Comparison of ENCODE assay signal across 1 cellular context in the genomic region with DNA sequence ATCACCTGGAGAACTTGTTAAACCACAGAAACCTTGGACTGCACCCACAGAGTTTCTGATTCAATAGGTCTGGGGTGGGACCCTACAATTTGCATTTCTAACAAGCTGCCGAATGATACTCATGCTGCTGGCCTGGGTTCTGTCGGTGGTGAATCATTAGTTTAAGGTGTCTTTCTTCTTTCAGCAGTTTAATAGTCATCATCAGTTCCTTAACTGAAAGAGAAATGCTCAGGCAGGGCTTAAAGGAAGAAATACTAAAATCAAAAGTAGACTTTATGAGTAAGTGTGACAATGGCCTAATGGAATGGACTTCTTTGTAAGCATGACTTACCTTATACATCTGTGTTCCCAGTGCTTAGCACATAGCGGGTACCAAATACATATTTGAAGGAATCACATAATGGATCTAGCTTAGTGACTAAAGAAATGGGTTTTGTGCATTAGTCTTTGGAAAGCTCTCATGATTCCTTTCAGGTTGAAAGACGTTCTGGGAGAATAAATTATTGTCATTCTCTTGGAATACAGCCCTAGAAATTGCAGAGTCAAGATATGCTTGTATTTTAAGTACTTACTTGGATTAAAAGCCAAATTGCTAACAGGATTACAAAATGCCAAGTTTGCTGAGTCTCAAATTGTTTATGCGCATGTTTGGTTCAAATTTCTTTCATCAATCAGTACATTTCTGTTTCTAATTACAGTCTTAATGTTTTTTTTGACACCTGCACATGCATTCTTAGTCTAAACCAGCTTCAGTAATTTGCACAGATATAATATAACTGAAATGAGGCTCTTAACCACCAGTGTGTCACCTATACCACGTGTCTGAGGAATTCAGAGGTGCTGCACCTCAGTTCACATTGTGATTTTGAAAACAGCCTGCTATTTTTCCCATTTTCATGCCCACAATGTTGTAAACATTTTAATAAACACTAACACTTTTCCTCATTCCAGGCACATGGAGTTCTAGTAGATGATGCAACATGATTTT.
TF ChIP-seq lines count a peak whose summit lies in the region.

No MANE protein-coding gene starts in this region.

TF ChIP-seq in GM12878, 131 proteins besides CTCF, POLR2A, EP300 and RAD21 (continued from another document):
- TF ChIP-seq, protein P1, sequence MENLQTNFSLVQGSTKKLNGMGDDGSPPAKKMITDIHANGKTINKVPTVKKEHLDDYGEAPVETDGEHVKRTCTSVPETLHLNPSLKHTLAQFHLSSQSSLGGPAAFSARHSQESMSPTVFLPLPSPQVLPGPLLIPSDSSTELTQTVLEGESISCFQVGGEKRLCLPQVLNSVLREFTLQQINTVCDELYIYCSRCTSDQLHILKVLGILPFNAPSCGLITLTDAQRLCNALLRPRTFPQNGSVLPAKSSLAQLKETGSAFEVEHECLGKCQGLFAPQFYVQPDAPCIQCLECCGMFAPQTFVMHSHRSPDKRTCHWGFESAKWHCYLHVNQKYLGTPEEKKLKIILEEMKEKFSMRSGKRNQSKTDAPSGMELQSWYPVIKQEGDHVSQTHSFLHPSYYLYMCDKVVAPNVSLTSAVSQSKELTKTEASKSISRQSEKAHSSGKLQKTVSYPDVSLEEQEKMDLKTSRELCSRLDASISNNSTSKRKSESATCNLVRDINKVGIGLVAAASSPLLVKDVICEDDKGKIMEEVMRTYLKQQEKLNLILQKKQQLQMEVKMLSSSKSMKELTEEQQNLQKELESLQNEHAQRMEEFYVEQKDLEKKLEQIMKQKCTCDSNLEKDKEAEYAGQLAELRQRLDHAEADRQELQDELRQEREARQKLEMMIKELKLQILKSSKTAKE (IDR thresholded peaks at IDR 0.05; ENCODE audit: low read depth, poor library complexity, severe bottlenecking): no peak
- no peak for TF ChIP-seq NR2C2 (IDR thresholded peaks at IDR 0.05; ENCODE audit: borderline replicate concordance, control insufficient read depth, insufficient read length, low read depth)
- TF ChIP-seq POU2F2 (IDR thresholded peaks at IDR 0.05; ENCODE audit: borderline replicate concordance, low read depth, low read length): no peak
- no peak for TF ChIP-seq HDAC6 (IDR thresholded peaks at IDR 0.05; ENCODE audit: unreplicated experiment)
- no peak for TF ChIP-seq KAT2A (conservative IDR thresholded peaks at IDR 0.05; ENCODE audit: control insufficient read depth, low read depth, low read length)
- TF ChIP-seq, protein P2, sequence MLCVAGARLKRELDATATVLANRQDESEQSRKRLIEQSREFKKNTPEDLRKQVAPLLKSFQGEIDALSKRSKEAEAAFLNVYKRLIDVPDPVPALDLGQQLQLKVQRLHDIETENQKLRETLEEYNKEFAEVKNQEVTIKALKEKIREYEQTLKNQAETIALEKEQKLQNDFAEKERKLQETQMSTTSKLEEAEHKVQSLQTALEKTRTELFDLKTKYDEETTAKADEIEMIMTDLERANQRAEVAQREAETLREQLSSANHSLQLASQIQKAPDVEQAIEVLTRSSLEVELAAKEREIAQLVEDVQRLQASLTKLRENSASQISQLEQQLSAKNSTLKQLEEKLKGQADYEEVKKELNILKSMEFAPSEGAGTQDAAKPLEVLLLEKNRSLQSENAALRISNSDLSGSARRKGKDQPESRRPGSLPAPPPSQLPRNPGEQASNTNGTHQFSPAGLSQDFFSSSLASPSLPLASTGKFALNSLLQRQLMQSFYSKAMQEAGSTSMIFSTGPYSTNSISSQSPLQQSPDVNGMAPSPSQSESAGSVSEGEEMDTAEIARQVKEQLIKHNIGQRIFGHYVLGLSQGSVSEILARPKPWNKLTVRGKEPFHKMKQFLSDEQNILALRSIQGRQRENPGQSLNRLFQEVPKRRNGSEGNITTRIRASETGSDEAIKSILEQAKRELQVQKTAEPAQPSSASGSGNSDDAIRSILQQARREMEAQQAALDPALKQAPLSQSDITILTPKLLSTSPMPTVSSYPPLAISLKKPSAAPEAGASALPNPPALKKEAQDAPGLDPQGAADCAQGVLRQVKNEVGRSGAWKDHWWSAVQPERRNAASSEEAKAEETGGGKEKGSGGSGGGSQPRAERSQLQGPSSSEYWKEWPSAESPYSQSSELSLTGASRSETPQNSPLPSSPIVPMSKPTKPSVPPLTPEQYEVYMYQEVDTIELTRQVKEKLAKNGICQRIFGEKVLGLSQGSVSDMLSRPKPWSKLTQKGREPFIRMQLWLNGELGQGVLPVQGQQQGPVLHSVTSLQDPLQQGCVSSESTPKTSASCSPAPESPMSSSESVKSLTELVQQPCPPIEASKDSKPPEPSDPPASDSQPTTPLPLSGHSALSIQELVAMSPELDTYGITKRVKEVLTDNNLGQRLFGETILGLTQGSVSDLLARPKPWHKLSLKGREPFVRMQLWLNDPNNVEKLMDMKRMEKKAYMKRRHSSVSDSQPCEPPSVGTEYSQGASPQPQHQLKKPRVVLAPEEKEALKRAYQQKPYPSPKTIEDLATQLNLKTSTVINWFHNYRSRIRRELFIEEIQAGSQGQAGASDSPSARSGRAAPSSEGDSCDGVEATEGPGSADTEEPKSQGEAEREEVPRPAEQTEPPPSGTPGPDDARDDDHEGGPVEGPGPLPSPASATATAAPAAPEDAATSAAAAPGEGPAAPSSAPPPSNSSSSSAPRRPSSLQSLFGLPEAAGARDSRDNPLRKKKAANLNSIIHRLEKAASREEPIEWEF (IDR thresholded peaks at IDR 0.05; ENCODE audit: insufficient replicate concordance, low read depth, low read length): no peak
- TF ChIP-seq, protein P3, sequence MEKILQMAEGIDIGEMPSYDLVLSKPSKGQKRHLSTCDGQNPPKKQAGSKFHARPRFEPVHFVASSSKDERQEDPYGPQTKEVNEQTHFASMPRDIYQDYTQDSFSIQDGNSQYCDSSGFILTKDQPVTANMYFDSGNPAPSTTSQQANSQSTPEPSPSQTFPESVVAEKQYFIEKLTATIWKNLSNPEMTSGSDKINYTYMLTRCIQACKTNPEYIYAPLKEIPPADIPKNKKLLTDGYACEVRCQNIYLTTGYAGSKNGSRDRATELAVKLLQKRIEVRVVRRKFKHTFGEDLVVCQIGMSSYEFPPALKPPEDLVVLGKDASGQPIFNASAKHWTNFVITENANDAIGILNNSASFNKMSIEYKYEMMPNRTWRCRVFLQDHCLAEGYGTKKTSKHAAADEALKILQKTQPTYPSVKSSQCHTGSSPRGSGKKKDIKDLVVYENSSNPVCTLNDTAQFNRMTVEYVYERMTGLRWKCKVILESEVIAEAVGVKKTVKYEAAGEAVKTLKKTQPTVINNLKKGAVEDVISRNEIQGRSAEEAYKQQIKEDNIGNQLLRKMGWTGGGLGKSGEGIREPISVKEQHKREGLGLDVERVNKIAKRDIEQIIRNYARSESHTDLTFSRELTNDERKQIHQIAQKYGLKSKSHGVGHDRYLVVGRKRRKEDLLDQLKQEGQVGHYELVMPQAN (conservative IDR thresholded peaks at IDR 0.05): no peak
- TF ChIP-seq, protein P4, sequence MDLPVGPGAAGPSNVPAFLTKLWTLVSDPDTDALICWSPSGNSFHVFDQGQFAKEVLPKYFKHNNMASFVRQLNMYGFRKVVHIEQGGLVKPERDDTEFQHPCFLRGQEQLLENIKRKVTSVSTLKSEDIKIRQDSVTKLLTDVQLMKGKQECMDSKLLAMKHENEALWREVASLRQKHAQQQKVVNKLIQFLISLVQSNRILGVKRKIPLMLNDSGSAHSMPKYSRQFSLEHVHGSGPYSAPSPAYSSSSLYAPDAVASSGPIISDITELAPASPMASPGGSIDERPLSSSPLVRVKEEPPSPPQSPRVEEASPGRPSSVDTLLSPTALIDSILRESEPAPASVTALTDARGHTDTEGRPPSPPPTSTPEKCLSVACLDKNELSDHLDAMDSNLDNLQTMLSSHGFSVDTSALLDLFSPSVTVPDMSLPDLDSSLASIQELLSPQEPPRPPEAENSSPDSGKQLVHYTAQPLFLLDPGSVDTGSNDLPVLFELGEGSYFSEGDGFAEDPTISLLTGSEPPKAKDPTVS (IDR thresholded peaks at IDR 0.05; ENCODE audit: low read depth, low read length): no peak
- no peak for TF ChIP-seq ZNF207 (IDR thresholded peaks at IDR 0.05; ENCODE audit: borderline replicate concordance)
- TF ChIP-seq, protein P5, sequence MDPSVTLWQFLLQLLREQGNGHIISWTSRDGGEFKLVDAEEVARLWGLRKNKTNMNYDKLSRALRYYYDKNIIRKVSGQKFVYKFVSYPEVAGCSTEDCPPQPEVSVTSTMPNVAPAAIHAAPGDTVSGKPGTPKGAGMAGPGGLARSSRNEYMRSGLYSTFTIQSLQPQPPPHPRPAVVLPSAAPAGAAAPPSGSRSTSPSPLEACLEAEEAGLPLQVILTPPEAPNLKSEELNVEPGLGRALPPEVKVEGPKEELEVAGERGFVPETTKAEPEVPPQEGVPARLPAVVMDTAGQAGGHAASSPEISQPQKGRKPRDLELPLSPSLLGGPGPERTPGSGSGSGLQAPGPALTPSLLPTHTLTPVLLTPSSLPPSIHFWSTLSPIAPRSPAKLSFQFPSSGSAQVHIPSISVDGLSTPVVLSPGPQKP (IDR thresholded peaks at IDR 0.05; ENCODE audit: low read depth, low read length): no peak
